1 cellular context compared by ENCODE assay signal in genomic region chr20:3765171-3765887, GRCh38.
TF ChIP-seq lines count a peak whose summit lies in the region.

No MANE protein-coding gene starts in this region.

TF ChIP-seq in GM23338, 12 proteins besides CTCF, POLR2A, EP300 and RAD21 (continued from another document):
- TF ChIP-seq, protein P1, sequence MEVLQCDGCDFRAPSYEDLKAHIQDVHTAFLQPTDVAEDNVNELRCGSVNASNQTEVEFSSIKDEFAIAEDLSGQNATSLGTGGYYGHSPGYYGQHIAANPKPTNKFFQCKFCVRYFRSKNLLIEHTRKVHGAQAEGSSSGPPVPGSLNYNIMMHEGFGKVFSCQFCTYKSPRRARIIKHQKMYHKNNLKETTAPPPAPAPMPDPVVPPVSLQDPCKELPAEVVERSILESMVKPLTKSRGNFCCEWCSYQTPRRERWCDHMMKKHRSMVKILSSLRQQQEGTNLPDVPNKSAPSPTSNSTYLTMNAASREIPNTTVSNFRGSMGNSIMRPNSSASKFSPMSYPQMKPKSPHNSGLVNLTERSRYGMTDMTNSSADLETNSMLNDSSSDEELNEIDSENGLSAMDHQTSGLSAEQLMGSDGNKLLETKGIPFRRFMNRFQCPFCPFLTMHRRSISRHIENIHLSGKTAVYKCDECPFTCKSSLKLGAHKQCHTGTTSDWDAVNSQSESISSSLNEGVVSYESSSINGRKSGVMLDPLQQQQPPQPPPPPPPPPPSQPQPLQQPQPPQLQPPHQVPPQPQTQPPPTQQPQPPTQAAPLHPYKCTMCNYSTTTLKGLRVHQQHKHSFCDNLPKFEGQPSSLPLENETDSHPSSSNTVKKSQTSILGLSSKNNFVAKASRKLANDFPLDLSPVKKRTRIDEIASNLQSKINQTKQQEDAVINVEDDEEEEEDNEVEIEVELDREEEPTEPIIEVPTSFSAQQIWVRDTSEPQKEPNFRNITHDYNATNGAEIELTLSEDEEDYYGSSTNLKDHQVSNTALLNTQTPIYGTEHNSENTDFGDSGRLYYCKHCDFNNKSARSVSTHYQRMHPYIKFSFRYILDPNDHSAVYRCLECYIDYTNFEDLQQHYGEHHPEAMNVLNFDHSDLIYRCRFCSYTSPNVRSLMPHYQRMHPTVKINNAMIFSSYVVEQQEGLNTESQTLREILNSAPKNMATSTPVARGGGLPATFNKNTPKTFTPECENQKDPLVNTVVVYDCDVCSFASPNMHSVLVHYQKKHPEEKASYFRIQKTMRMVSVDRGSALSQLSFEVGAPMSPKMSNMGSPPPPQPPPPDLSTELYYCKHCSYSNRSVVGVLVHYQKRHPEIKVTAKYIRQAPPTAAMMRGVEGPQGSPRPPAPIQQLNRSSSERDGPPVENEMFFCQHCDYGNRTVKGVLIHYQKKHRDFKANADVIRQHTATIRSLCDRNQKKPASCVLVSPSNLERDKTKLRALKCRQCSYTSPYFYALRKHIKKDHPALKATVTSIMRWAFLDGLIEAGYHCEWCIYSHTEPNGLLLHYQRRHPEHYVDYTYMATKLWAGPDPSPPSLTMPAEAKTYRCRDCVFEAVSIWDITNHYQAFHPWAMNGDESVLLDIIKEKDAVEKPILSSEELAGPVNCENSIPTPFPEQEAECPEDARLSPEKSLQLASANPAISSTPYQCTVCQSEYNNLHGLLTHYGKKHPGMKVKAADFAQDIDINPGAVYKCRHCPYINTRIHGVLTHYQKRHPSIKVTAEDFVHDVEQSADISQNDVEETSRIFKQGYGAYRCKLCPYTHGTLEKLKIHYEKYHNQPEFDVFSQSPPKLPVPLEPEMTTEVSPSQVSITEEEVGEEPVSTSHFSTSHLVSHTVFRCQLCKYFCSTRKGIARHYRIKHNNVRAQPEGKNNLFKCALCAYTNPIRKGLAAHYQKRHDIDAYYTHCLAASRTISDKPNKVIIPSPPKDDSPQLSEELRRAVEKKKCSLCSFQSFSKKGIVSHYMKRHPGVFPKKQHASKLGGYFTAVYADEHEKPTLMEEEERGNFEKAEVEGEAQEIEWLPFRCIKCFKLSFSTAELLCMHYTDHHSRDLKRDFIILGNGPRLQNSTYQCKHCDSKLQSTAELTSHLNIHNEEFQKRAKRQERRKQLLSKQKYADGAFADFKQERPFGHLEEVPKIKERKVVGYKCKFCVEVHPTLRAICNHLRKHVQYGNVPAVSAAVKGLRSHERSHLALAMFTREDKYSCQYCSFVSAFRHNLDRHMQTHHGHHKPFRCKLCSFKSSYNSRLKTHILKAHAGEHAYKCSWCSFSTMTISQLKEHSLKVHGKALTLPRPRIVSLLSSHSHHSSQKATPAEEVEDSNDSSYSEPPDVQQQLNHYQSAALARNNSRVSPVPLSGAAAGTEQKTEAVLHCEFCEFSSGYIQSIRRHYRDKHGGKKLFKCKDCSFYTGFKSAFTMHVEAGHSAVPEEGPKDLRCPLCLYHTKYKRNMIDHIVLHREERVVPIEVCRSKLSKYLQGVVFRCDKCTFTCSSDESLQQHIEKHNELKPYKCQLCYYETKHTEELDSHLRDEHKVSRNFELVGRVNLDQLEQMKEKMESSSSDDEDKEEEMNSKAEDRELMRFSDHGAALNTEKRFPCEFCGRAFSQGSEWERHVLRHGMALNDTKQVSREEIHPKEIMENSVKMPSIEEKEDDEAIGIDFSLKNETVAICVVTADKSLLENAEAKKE (CRISPR knock-in tag; IDR thresholded peaks at IDR 0.05): no peak
- TF ChIP-seq, protein P2, sequence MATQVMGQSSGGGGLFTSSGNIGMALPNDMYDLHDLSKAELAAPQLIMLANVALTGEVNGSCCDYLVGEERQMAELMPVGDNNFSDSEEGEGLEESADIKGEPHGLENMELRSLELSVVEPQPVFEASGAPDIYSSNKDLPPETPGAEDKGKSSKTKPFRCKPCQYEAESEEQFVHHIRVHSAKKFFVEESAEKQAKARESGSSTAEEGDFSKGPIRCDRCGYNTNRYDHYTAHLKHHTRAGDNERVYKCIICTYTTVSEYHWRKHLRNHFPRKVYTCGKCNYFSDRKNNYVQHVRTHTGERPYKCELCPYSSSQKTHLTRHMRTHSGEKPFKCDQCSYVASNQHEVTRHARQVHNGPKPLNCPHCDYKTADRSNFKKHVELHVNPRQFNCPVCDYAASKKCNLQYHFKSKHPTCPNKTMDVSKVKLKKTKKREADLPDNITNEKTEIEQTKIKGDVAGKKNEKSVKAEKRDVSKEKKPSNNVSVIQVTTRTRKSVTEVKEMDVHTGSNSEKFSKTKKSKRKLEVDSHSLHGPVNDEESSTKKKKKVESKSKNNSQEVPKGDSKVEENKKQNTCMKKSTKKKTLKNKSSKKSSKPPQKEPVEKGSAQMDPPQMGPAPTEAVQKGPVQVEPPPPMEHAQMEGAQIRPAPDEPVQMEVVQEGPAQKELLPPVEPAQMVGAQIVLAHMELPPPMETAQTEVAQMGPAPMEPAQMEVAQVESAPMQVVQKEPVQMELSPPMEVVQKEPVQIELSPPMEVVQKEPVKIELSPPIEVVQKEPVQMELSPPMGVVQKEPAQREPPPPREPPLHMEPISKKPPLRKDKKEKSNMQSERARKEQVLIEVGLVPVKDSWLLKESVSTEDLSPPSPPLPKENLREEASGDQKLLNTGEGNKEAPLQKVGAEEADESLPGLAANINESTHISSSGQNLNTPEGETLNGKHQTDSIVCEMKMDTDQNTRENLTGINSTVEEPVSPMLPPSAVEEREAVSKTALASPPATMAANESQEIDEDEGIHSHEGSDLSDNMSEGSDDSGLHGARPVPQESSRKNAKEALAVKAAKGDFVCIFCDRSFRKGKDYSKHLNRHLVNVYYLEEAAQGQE (IDR thresholded peaks at IDR 0.05; ENCODE audit: unreplicated experiment): no peak
- no peak for TF ChIP-seq ZNF331 (CRISPR knock-in tag; IDR thresholded peaks at IDR 0.05; ENCODE audit: low read depth)
- TF ChIP-seq, protein P3, sequence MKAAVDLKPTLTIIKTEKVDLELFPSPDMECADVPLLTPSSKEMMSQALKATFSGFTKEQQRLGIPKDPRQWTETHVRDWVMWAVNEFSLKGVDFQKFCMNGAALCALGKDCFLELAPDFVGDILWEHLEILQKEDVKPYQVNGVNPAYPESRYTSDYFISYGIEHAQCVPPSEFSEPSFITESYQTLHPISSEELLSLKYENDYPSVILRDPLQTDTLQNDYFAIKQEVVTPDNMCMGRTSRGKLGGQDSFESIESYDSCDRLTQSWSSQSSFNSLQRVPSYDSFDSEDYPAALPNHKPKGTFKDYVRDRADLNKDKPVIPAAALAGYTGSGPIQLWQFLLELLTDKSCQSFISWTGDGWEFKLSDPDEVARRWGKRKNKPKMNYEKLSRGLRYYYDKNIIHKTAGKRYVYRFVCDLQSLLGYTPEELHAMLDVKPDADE (IDR thresholded peaks at IDR 0.05): no peak
- TF ChIP-seq STAT1 (IDR thresholded peaks at IDR 0.05; ENCODE audit: unreplicated experiment): no peak
- no peak for TF ChIP-seq EZH2 (IDR thresholded peaks at IDR 0.05; ENCODE audit: low read depth, unreplicated experiment)
- TF ChIP-seq POLR2AphosphoS5 (IDR thresholded peaks at IDR 0.05; ENCODE audit: low read depth): no peak
- TF ChIP-seq ZNF114 (CRISPR knock-in tag; IDR thresholded peaks at IDR 0.05): no peak
- TF ChIP-seq JUNB (IDR thresholded peaks at IDR 0.05; ENCODE audit: unreplicated experiment): no peak
TF ChIP-seq in GM23338: peak in this region for 0.
